ENCODE assay signal across 32 cellular contexts in the genomic region with DNA sequence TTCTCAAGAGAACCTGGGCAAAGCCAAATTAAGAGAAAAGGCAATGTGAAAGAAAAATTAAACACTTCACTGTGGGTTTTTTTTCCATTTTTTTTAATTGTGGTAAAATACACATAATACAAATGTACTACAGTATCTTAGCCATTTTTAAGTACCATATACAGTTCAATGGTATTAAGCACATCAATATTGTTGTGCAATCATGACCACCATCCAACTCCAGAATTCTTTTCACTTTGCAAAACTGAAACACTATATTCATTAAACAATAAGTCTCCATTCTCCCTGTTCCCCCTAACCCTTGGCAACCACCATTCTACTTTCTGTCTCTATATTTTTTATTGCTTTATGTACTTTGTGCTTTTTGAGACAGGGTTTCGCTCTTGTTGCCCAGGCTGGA.
"Had no signal": no experiment of that assay in that cellular context is flagged by ENCODE, and none has a peak within 500 bp of the region (broad histone marks: within the 10 kb centered on the region; RNA-seq: fewer than 3 reads in every experiment).

No MANE protein-coding gene starts in this region.

- H3K27ac ChIP-seq: neural progenitor cell, ovary, parathyroid adenoma, psoas muscle, skin epidermis, spleen, suprapubic skin, testis, tibial artery, transverse colon, upper lobe of right lung, uterus had no signal

- H3K9me3 ChIP-seq: ovary, psoas muscle, spleen, suprapubic skin, testis, tibial artery, transverse colon, upper lobe of right lung, uterus had no signal

- ATAC-seq: naive thymus-derived CD4-positive, alpha-beta T cell; natural killer cell; psoas muscle; right cardiac atrium; sciatic nerve; stimulated activated memory B cell treated with anti-CD40 and anti-IgM and Interleukin-4, amounts not matched to agents 10 μg/mL and 1 μg/mL and 100 μg/mL, for 72 hours; stimulated activated naive CD8-positive, alpha-beta T cell treated with anti-CD3 and anti-CD28 coated beads, Interleukin-15, amount 100 ng/mL, for 72 hours; stimulated activated naive CD8-positive, alpha-beta T cell treated with anti-CD3 and anti-CD28 coated beads, Interleukin-15, Interleukin-2, amounts not matched to agents 100 U/mL and 50 U/mL, for 24 hours; upper lobe of right lung had no signal

- H3K9ac ChIP-seq: neural progenitor cell, parathyroid adenoma had no signal

- H3K4me3 ChIP-seq: neural progenitor cell, ovary, psoas muscle, skin epidermis, smooth muscle cell, spleen, suprapubic skin, testis, tibial artery, transverse colon, upper lobe of right lung, uterus had no signal

- H3K27me3 ChIP-seq: neural progenitor cell, ovary, suprapubic skin, testis, tibial artery, transverse colon, upper lobe of right lung, uterus had no signal

- H3K4me1 ChIP-seq: neural progenitor cell, parathyroid adenoma, psoas muscle, spleen, suprapubic skin, testis, tibial artery, transverse colon, upper lobe of right lung, uterus had no signal

- H3K4me2 ChIP-seq: neural progenitor cell, smooth muscle cell had no signal

- H3K36me3 ChIP-seq: neural progenitor cell, ovary, spleen, suprapubic skin, tibial artery, transverse colon, upper lobe of right lung, uterus had no signal

- H3K27me3 Mint-ChIP-seq: progenitor cell of endocrine pancreas; stimulated activated memory B cell treated with anti-CD40 and anti-IgM and Interleukin-4, amounts not matched to agents 10 μg/mL and 1 μg/mL and 100 μg/mL, for 72 hours; stimulated activated naive CD8-positive, alpha-beta T cell treated with anti-CD3 and anti-CD28 coated beads, Interleukin-15, amount 100 ng/mL, for 72 hours; type B pancreatic cell had no signal

- H3K36me3 Mint-ChIP-seq: naive thymus-derived CD4-positive, alpha-beta T cell; natural killer cell; neural progenitor cell; stimulated activated memory B cell treated with anti-CD40 and anti-IgM and Interleukin-4, amounts not matched to agents 10 μg/mL and 1 μg/mL and 100 μg/mL, for 72 hours; type B pancreatic cell had no signal

- H2AFZ ChIP-seq: neural progenitor cell, parathyroid adenoma had no signal

- H3K4me1 Mint-ChIP-seq: naive thymus-derived CD4-positive, alpha-beta T cell; natural killer cell; nephron; neural progenitor cell; stimulated activated memory B cell treated with anti-CD40 and anti-IgM and Interleukin-4, amounts not matched to agents 10 μg/mL and 1 μg/mL and 100 μg/mL, for 72 hours; stimulated activated naive CD8-positive, alpha-beta T cell treated with anti-CD3 and anti-CD28 coated beads, Interleukin-15, amount 100 ng/mL, for 72 hours had no signal

- H3K9me3 Mint-ChIP-seq: natural killer cell; nephron; neural progenitor cell; stimulated activated memory B cell treated with anti-CD40 and anti-IgM and Interleukin-4, amounts not matched to agents 10 μg/mL and 1 μg/mL and 100 μg/mL, for 72 hours; stimulated activated naive CD8-positive, alpha-beta T cell treated with anti-CD3 and anti-CD28 coated beads, Interleukin-15, amount 100 ng/mL, for 72 hours; type B pancreatic cell had no signal

- DNase-seq: naive thymus-derived CD4-positive, alpha-beta T cell; natural killer cell; occipital lobe; ovary; posterior cingulate gyrus; psoas muscle; right cardiac atrium; spleen; stimulated activated CD4-positive, alpha-beta T cell treated with anti-CD3 and anti-CD28 coated beads, Interleukin-12 subunit alpha, Interleukin-12 subunit beta, amount 100 ng/mL, for 4 hours; stimulated activated CD4-positive, alpha-beta T cell treated with anti-CD3 and anti-CD28 coated beads, Interleukin-1b, Interleukin-23, amount 100 ng/mL, for 48 hours; stimulated activated CD4-positive, alpha-beta T cell treated with anti-CD3 and anti-CD28 coated beads, Interleukin-4, amount 100 ng/mL, for 1 hour; stimulated activated CD4-positive, alpha-beta T cell treated with anti-CD3 and anti-CD28 coated beads, Interleukin-4, amount 100 ng/mL, for 4 hours; stimulated activated CD8-positive, alpha-beta memory T cell treated with anti-CD3 and anti-CD28 coated beads, Interleukin-4, amount 100 ng/mL, for 48 hours; stimulated activated naive CD4-positive, alpha-beta T cell; stimulated activated naive CD8-positive, alpha-beta T cell treated with anti-CD3 and anti-CD28 coated beads, Interleukin-15, amount 100 ng/mL, for 72 hours; stimulated activated naive CD8-positive, alpha-beta T cell treated with anti-CD3 and anti-CD28 coated beads, Interleukin-15, Interleukin-2, amounts not matched to agents 100 U/mL and 50 U/mL, for 24 hours; substantia nigra; testis; tibial artery; transverse colon; upper lobe of right lung; uterus had no signal

- H3K4me3 Mint-ChIP-seq: naive thymus-derived CD4-positive, alpha-beta T cell; natural killer cell; nephron; neural progenitor cell; stimulated activated memory B cell treated with anti-CD40 and anti-IgM and Interleukin-4, amounts not matched to agents 10 μg/mL and 1 μg/mL and 100 μg/mL, for 72 hours; stimulated activated naive CD8-positive, alpha-beta T cell treated with anti-CD3 and anti-CD28 coated beads, Interleukin-15, amount 100 ng/mL, for 72 hours; type B pancreatic cell had no signal

- H3K79me2 ChIP-seq: parathyroid adenoma had no signal
